In genomic region chr12:113142173-113142885, GRCh38 we compare ENCODE assay signal across 2 cellular contexts.
TF ChIP-seq lines count a peak whose summit lies in the region.

No MANE protein-coding gene starts in this region.

TF ChIP-seq in SK-N-SH, 30 proteins besides CTCF, POLR2A, EP300 and RAD21 (continued from another document):
- no peak for TF ChIP-seq YY1 (IDR thresholded peaks at IDR 0.05; ENCODE audit: low read depth)
- no peak for TF ChIP-seq POLR2AphosphoS5 (IDR thresholded peaks at IDR 0.05; ENCODE audit: low read depth, low read length)
- no peak for TF ChIP-seq FOSL2 (IDR thresholded peaks at IDR 0.05; ENCODE audit: borderline replicate concordance, low read depth)
- no peak for TF ChIP-seq EZH2phosphoT487 (IDR thresholded peaks at IDR 0.05; ENCODE audit: borderline replicate concordance, low read depth)
- no peak for TF ChIP-seq FOXM1 (IDR thresholded peaks at IDR 0.05; ENCODE audit: low read depth)
TF ChIP-seq in SK-N-SH: peak in this region for 0.

TF ChIP-seq in SK-N-SH treated with all-trans-retinoic acid at 6 μM for 48 hours, 23 proteins besides CTCF, POLR2A, EP300 and RAD21 (continued from another document):
- TF ChIP-seq TSHZ2 (CRISPR knock-in tag; IDR thresholded peaks at IDR 0.05) (no peak), ZNF70 (CRISPR knock-in tag; IDR thresholded peaks at IDR 0.05) (no peak), ZFP30 (CRISPR knock-in tag; IDR thresholded peaks at IDR 0.05) (no peak), ARNTL (CRISPR knock-in tag; IDR thresholded peaks at IDR 0.05; ENCODE audit: borderline replicate concordance, low read depth) (no peak), OSR1 (CRISPR knock-in tag; IDR thresholded peaks at IDR 0.05) (no peak)
- TF ChIP-seq, protein P1, sequence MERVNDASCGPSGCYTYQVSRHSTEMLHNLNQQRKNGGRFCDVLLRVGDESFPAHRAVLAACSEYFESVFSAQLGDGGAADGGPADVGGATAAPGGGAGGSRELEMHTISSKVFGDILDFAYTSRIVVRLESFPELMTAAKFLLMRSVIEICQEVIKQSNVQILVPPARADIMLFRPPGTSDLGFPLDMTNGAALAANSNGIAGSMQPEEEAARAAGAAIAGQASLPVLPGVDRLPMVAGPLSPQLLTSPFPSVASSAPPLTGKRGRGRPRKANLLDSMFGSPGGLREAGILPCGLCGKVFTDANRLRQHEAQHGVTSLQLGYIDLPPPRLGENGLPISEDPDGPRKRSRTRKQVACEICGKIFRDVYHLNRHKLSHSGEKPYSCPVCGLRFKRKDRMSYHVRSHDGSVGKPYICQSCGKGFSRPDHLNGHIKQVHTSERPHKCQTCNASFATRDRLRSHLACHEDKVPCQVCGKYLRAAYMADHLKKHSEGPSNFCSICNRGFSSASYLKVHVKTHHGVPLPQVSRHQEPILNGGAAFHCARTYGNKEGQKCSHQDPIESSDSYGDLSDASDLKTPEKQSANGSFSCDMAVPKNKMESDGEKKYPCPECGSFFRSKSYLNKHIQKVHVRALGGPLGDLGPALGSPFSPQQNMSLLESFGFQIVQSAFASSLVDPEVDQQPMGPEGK (CRISPR knock-in tag; IDR thresholded peaks at IDR 0.05; ENCODE audit: borderline replicate concordance) = no peak
